ENCODE assay signal across 21 cellular contexts in genomic region chr2:149364839-149365238, GRCh38. TPM values are rescaled to one million over a fixed set of nuclear protein-coding genes. Genes with fewer than 3 reads are reported as not detected.
A peak's percentile ranks its signal among the peaks of the same experiment; 100 is the strongest.
DNase-seq lines count a peak whose midpoint lies in the region; FAIRE-seq and TF ChIP-seq lines count a peak whose summit lies in the region.
"Had no signal": no experiment of that assay in that cellular context is flagged by ENCODE, and none has a peak within 500 bp of the region (broad histone marks: within the 10 kb centered on the region; RNA-seq: fewer than 3 reads in every experiment).

No MANE protein-coding gene starts in this region.

- H2AFZ ChIP-seq in KMS-11 (ENCODE audit: low read depth), result no peak overlapping the region
- H2AFZ ChIP-seq: GM23248 had no signal

- H3K4me3 Mint-ChIP-seq in HFFc6, result no peak overlapping the region
- no peak overlapping the region for H3K4me3 Mint-ChIP-seq in mesothelial cell of epicardium
- H3K4me3 Mint-ChIP-seq: CD4-positive, alpha-beta T cell had no signal

- H3K9me3 Mint-ChIP-seq in HFFc6 (peaks cover 6% of the 10 kb centered on the region; the same call in 1 of the 2 replicates), mesothelial cell of epicardium (peaks cover 35% of the 10 kb centered on the region)
- H3K9me3 Mint-ChIP-seq: CD4-positive, alpha-beta T cell had no signal

- H3K4me1 ChIP-seq in KMS-11 (ENCODE audit: low read depth, poor library complexity, severe bottlenecking), result peaks cover 26% of the 10 kb centered on the region

- H3K4me2 ChIP-seq in KMS-11, result peak overlapping the region; percentile 11; the same call in 1 of the 2 replicates

- H3K27ac Mint-ChIP-seq in HFFc6 (peak overlapping the region; percentile 14; the same call in 1 of the 2 replicates), mesothelial cell of epicardium (peak overlapping the region; percentile 67)
- H3K27ac Mint-ChIP-seq: CD4-positive, alpha-beta T cell had no signal

- TF ChIP-seq CTCF in HFFc6 (IDR thresholded peaks at IDR 0.05), result no peak
- TF ChIP-seq CTCF in KMS-11 (conservative IDR thresholded peaks at IDR 0.05; ENCODE audit: low read depth, low read length), result no peak
- no peak for TF ChIP-seq CTCF in mesothelial cell of epicardium (IDR thresholded peaks at IDR 0.05; ENCODE audit: unreplicated experiment)

- no peaks in the 10 kb centered on the region for H3K79me2 ChIP-seq in KMS-11 (ENCODE audit: insufficient read depth, low read depth)

- H3K27me3 Mint-ChIP-seq in HFFc6 (ENCODE audit: insufficient read depth), result peaks cover 4% of the 10 kb centered on the region; the same call in 1 of the 2 replicates
- peaks cover 12% of the 10 kb centered on the region for H3K27me3 Mint-ChIP-seq in mesothelial cell of epicardium (ENCODE audit: low read depth)

- peak; percentile 23 for FAIRE-seq in GM12891 (lab: Jason Lieb, UNC)
- FAIRE-seq: A204.1, D721Med, H54 had no signal

- H3K4me1 Mint-ChIP-seq in HFFc6 (ENCODE audit: low read depth) (peaks cover 66% of the 10 kb centered on the region), mesothelial cell of epicardium (peaks cover 37% of the 10 kb centered on the region)

- TF ChIP-seq POLR2A in GM12891 (IDR thresholded peaks at IDR 0.05; ENCODE audit: low read depth, low read length), result no peak

- DNase-seq in GM12891 (ENCODE audit: insufficient read length, low spot score) (no peak), HFFc6 (no peak), mesothelial cell of epicardium (ENCODE audit: low spot score in 2 of 2, unreplicated experiment in 2 of 2) (no peak), AG08395 (ENCODE audit: low spot score) (no peak), islet precursor cell (no peak), H4 (ENCODE audit: low spot score) (no peak), NCI-H1092 treated with DMSO at 0.1 percent for 48 hours (lab: John Stamatoyannopoulos, UW) (no peak)
- DNase-seq: ACHN; AML-193; Caco-2; CD4-positive, alpha-beta T cell; DMS79; GDM1; GM23248; HCEC 1CT; KG1 had no signal

- no peaks in the 10 kb centered on the region for H3K27me3 ChIP-seq in KMS-11 (ENCODE audit: insufficient read depth, low read depth)

- H3K36me3 Mint-ChIP-seq in HFFc6 (ENCODE audit: low read depth) (peaks cover 32% of the 10 kb centered on the region), mesothelial cell of epicardium (peaks cover 36% of the 10 kb centered on the region)

- no peak overlapping the region for H3K27ac ChIP-seq in KMS-11
- H3K27ac ChIP-seq: C4-2B, GM23248 had no signal

- H3K36me3 ChIP-seq in KMS-11 (ENCODE audit: insufficient read depth), result no peaks in the 10 kb centered on the region

- no peaks in the 10 kb centered on the region for H4K20me1 ChIP-seq in KMS-11 (ENCODE audit: insufficient read depth)

- no peak overlapping the region for H3K9ac ChIP-seq in KMS-11
- H3K9ac ChIP-seq: GM23248 had no signal

- no peak overlapping the region for H3K4me3 ChIP-seq in KMS-11 (IDR thresholded peaks at IDR 0.05; ENCODE audit: insufficient read depth, low read depth, low read length)
- H3K4me3 ChIP-seq: GM23248 had no signal

TF ChIP-seq in GM12891, 5 proteins besides CTCF, POLR2A, EP300 and RAD21:
- no peak for TF ChIP-seq POU2F2 (IDR thresholded peaks at IDR 0.05; ENCODE audit: low read depth, low read length)
- no peak for TF ChIP-seq PAX5 (IDR thresholded peaks at IDR 0.05; ENCODE audit: insufficient read depth, low read length, severe bottlenecking)
- TF ChIP-seq POLR2AphosphoS5 (IDR thresholded peaks at IDR 0.05; ENCODE audit: low read depth, low read length), result no peak
- TF ChIP-seq TAF1 (IDR thresholded peaks at IDR 0.05; ENCODE audit: low read depth, low read length), result no peak
- TF ChIP-seq SPI1 (IDR thresholded peaks at IDR 0.05; ENCODE audit: low read depth, low read length), result no peak

RNA-seq across cellular contexts. Expression of gene LYPD6, which starts 34.5 kb away (rescaled TPM):
- 0.03 TPM for polyA plus RNA-seq in GM12891 (2012; ENCODE audit: low read depth, missing spikeins)
- 10 to 100 TPM; 16.7 to 29.4 (median 22.4) TPM for total RNA-seq in HFFc6 (2021; fragmentation: NEBNext Ultra II Directional; extraction: Animal tissue kit (Norgen Biotek cat#: 25700))
- total RNA-seq in mesothelial cell of epicardium, result 16.2 to 17.4 TPM (median 16.6 TPM) in 3 replicates
- 8.6 and 9.8 TPM in 2 replicates for total RNA-seq in H4 (2014; rRNA removed; shearing (Covaris generic))
- total RNA-seq: CD4-positive, alpha-beta T cell had no signal
